In the genomic region with DNA sequence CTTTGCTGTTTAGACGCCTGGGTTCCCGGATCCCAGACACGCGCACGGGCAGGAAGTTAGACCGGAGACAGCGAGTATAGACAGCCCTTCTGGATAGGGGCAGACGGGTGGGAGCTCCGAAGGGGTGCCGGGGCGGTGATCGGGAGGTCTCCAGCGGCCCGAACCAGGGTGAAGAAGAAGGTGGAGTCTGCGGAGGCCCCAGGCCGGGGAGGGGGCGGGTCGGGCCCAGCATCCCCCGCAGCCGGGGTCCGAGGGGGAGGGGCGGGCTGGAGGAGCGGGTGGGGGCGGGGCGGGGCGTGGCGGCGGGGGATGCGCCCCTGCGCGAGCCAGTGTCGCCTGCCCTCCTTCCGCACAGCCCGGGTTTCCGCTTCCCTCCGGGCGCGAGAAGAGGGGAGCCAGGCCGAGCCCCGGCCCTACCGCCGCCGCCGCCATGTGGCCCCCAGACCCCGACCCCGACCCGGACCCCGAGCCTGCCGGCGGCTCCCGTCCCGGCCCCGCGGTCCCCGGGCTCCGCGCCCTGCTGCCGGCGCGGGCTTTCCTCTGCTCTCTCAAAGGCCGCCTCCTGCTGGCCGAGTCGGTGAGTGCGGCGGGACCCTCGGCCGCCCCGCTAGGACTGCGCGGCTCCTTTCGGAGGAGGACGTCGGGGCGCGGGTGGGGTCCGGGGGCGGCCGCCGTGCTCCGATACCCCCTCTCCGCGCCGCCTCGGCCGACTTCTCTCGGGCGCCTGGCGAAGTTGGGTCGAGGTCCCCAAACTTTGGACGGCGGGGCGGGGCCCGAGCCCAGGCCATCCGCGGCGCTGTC, we compare ENCODE assay signal across 8 cellular contexts. TPM values are rescaled to one million over a fixed set of nuclear protein-coding genes. Genes with fewer than 3 reads are reported as not detected.
DNase-seq lines count a peak whose midpoint lies in the region; ATAC-seq and TF ChIP-seq lines count a peak whose summit lies in the region.

A gene with protein sequence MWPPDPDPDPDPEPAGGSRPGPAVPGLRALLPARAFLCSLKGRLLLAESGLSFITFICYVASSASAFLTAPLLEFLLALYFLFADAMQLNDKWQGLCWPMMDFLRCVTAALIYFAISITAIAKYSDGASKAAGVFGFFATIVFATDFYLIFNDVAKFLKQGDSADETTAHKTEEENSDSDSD (plus strand): TSS at position 329 of the 801 bp plus-strand sequence. CDS start 102 bp downstream, at position 431.

- DNase-seq in GDM1 (lab: John Stamatoyannopoulos, UW) (peak; percentile 32), H7 (peak; percentile 98), NCI-H1092 treated with DMSO at 0.1 percent for 48 hours (lab: John Stamatoyannopoulos, UW) (peak; percentile 29), colonic mucosa (peak; percentile 58), left lung (peak; percentile 60 to 94)
- peak; percentile 63 for DNase-seq in activated CD4-positive, alpha-beta T cell treated with anti-CD3 and anti-CD28 coated beads for 1 hour
- peak; percentile 68 to 70 for DNase-seq in stimulated activated CD4-positive, alpha-beta T cell treated with anti-CD3 and anti-CD28 coated beads, Interleukin-4, amount 100 ng/mL, for 48 hours (ENCODE audit: low read depth in 2 of 2)

- ATAC-seq in left lung (peak; percentile 70), HG03565 (IDR thresholded peaks at IDR 0.05; ENCODE audit: unreplicated experiment) (no peak)

- H3K4me1 ChIP-seq in colonic mucosa (no peaks in the 10 kb centered on the region), left lung (peaks cover 9 to 46% of the 10 kb centered on the region in 2 donors)

- H3K4me3 ChIP-seq in H7 (ENCODE audit: insufficient read depth, low read depth, low read length): peak within 1 kb of the TSS; percentile 77
- H3K4me3 ChIP-seq in colonic mucosa: peak within 1 kb of the TSS; percentile 69
- peak within 1 kb of the TSS; percentile 87 to 88 for H3K4me3 ChIP-seq in left lung

- H3K27ac ChIP-seq in colonic mucosa (peak within 1 kb of the TSS; percentile 70), left lung (peak within 1 kb of the TSS; percentile 93)

- H3K36me3 ChIP-seq in H7 (replicated peaks; ENCODE audit: control insufficient read depth, insufficient read depth, low read length) (peaks cover 1% of the 10 kb centered on the region; the same call in 1 of the 2 replicates), colonic mucosa (no peaks in the 10 kb centered on the region), left lung (peaks cover 0 to 12% of the 10 kb centered on the region in 2 donors)

- H3K27me3 ChIP-seq in H7 (ENCODE audit: control insufficient read depth, insufficient read depth, low read length) (no peaks in the 10 kb centered on the region), colonic mucosa (peaks cover 20% of the 10 kb centered on the region), left lung (peaks cover 0 to 14% of the 10 kb centered on the region in 2 donors)

- intact Hi-C loops in colonic mucosa (cut with DNase I): loop anchor here (5.0 kb wide), 3 partner anchors 123 to 263 kb away; no protein-coding TSS in a partner anchor
- intact Hi-C loops in left lung (cut with DNase I): loop anchor here in 1 of 2 donors (5.0 to 10.0 kb wide), 2 partner anchors 120 to 197 kb away; no protein-coding TSS in a partner anchor

- H3K9ac ChIP-seq in colonic mucosa (ENCODE audit: low read depth in 2 of 2, low read length in 2 of 2): peak within 1 kb of the TSS; percentile 51 to 72

- H3K9me3 ChIP-seq in colonic mucosa (no peaks in the 10 kb centered on the region), left lung (peaks cover 0 to 2% of the 10 kb centered on the region in 2 donors)

- TF ChIP-seq CTCF in colonic mucosa (IDR thresholded peaks at IDR 0.05) (peak; percentile 55), left lung (IDR thresholded peaks at IDR 0.05) (peak; percentile 67 to 87)

RNA-seq across cellular contexts. Expression of the gene that starts here (rescaled TPM):
- total RNA-seq in H7 (2014; rRNA removed; shearing (Covaris generic)): 12.5 and 18.6 TPM in 2 replicates
- total RNA-seq in colonic mucosa: 1 to 10 TPM; 4.0 to 7.9 TPM
- total RNA-seq in left lung: 10 to 100 TPM; 42.6 to 51.5 TPM

Comparison
In these comparisons a context has a peak if more than half of its experiments do, and no peak if none do; other contexts are left out.
1. DNase-seq: peak in every context shown above with its lines; median percentile 98 in H7; 77 in left lung; 69 in stimulated activated CD4-positive, alpha-beta T cell treated with anti-CD3 and anti-CD28 coated beads, Interleukin-4, amount 100 ng/mL, for 48 hours; 63 in activated CD4-positive, alpha-beta T cell treated with anti-CD3 and anti-CD28 coated beads for 1 hour; 58 in colonic mucosa; 32 in GDM1; 29 in NCI-H1092 treated with DMSO at 0.1 percent for 48 hours.